Comparison of ENCODE assay signal across 14 cellular contexts in the genomic region with DNA sequence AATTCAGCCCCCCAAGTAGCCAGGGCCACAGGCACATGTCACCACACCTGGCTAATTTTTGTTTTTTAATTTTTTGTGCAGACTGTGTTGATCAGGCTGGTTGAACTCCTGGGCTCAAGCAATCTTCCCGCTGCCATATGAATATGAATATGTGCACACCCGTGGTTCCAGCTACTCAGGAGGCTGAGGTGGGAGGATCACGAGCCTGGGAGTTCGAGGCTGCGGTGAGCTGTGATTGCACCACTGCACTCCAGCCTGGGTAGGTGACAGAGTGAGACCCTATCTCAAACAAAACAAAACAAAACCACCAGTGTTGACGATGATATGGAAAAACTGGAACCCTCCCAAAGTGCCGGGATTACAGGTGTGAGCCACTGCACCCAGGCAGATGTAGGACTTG.
"Had no signal": no experiment of that assay in that cellular context is flagged by ENCODE, and none has a peak within 500 bp of the region (broad histone marks: within the 10 kb centered on the region; RNA-seq: fewer than 3 reads in every experiment).

No MANE protein-coding gene starts in this region.

- H2AFZ ChIP-seq: hepatocyte had no signal

- ATAC-seq: left ventricle myocardium superior, psoas muscle had no signal

- H3K4me3 Mint-ChIP-seq: activated CD4-positive, alpha-beta T cell treated with anti-CD3 and anti-CD28 coated beads, Interleukin-2, amount 10 ng/mL, durations not matched to agents 24 days and 14 days; activated naive CD4-positive, alpha-beta T cell treated with anti-CD3 and anti-CD28 coated beads, Interleukin-2, amount 10 ng/mL, durations not matched to agents 7 days and 5 days; memory B cell; nephron progenitor cell; T-helper 2 cell treated with Interferon-gamma antibody and Interleukin-4, amounts not matched to agents 5 μg/mL and 100 μg/mL, for 36 hours had no signal

- H3K9me3 ChIP-seq: esophagus muscularis mucosa, psoas muscle had no signal

- H3K4me2 ChIP-seq: hepatocyte had no signal

- H3K4me3 ChIP-seq: esophagus muscularis mucosa, hepatocyte, psoas muscle had no signal

- H3K9me3 Mint-ChIP-seq: activated CD4-positive, alpha-beta T cell treated with anti-CD3 and anti-CD28 coated beads, Interleukin-2, amount 10 ng/mL, durations not matched to agents 24 days and 14 days; activated naive CD4-positive, alpha-beta T cell treated with anti-CD3 and anti-CD28 coated beads, Interleukin-2, amount 10 ng/mL, durations not matched to agents 7 days and 5 days; memory B cell; nephron progenitor cell; T-helper 2 cell treated with Interferon-gamma antibody and Interleukin-4, amounts not matched to agents 5 μg/mL and 100 μg/mL, for 36 hours had no signal

- H3K27ac Mint-ChIP-seq: activated CD4-positive, alpha-beta T cell treated with anti-CD3 and anti-CD28 coated beads, Interleukin-2, amount 10 ng/mL, durations not matched to agents 24 days and 14 days; memory B cell; nephron progenitor cell had no signal

- H3K27me3 ChIP-seq: esophagus muscularis mucosa, hepatocyte had no signal

- H3K27ac ChIP-seq: esophagus muscularis mucosa, hepatocyte, psoas muscle had no signal

- H3K4me1 ChIP-seq: psoas muscle had no signal

- H3K27me3 Mint-ChIP-seq: activated CD4-positive, alpha-beta T cell treated with anti-CD3 and anti-CD28 coated beads, Interleukin-2, amount 10 ng/mL, durations not matched to agents 24 days and 14 days; activated naive CD4-positive, alpha-beta T cell treated with anti-CD3 and anti-CD28 coated beads, Interleukin-2, amount 10 ng/mL, durations not matched to agents 7 days and 5 days; memory B cell had no signal

- DNase-seq: activated CD4-positive, alpha-beta T cell treated with anti-CD3 and anti-CD28 coated beads, Interleukin-2, amount 10 ng/mL, durations not matched to agents 24 days and 14 days; activated CD4-positive, CD25-positive, alpha-beta regulatory T cell; activated CD8-positive, alpha-beta memory T cell treated with anti-CD3 and anti-CD28 coated beads for 24 hours; activated naive CD4-positive, alpha-beta T cell treated with anti-CD3 and anti-CD28 coated beads, Interleukin-2, amount 10 ng/mL, durations not matched to agents 7 days and 5 days; left ventricle myocardium superior; nephron progenitor cell; psoas muscle; stimulated activated CD4-positive, alpha-beta T cell treated with anti-CD3 and anti-CD28 coated beads, Interleukin-12 subunit alpha, Interleukin-12 subunit beta, amount 100 ng/mL, for 4 hours; stimulated activated CD4-positive, alpha-beta T cell treated with anti-CD3 and anti-CD28 coated beads, Interleukin-2, amount 100 ng/mL, for 24 hours; SW 1271 had no signal
